Comparison of ENCODE assay signal across 9 cellular contexts in genomic region chrX:17812763-17813162, GRCh38. TPM values are rescaled to one million over a fixed set of nuclear protein-coding genes. Genes with fewer than 3 reads are reported as not detected.
DNase-seq lines count a peak whose midpoint lies in the region; ATAC-seq and TF ChIP-seq lines count a peak whose summit lies in the region.
"Had no signal": no experiment of that assay in that cellular context is flagged by ENCODE, and none has a peak within 500 bp of the region (broad histone marks: within the 10 kb centered on the region; RNA-seq: fewer than 3 reads in every experiment).

No MANE protein-coding gene starts in this region.

- H3K4me2 ChIP-seq in PC-9: no peak overlapping the region
- H3K4me2 ChIP-seq: BLaER1 treated with 17β-estradiol and CSF1 and Interleukin-3, amounts not matched to agents 10 nM and 100 nM had no signal

- no peak for ATAC-seq in HG03378 (IDR thresholded peaks at IDR 0.05; ENCODE audit: unreplicated experiment)

- H3K79me2 ChIP-seq in PC-9 (ENCODE audit: low read depth): no peaks in the 10 kb centered on the region

- H3K9me3 ChIP-seq in PC-9 (ENCODE audit: insufficient read depth, low read depth): no peaks in the 10 kb centered on the region
- H3K9me3 ChIP-seq in transverse colon: no peaks in the 10 kb centered on the region

- WGBS in transverse colon (ENCODE audit: low coverage in 1 of 2), 2 donors: 28% methylated on average over 1 of the region's 1 CpG; no CpG with 5 or more reads in 1 of the 2 donors

- TF ChIP-seq CTCF in PC-9 (conservative IDR thresholded peaks at IDR 0.05) (peak; percentile 48), glutamatergic neuron (IDR thresholded peaks at IDR 0.05; ENCODE audit: partially characterized antibody, unreplicated experiment) (peak; percentile 60), transverse colon (IDR thresholded peaks at IDR 0.05) (peak; percentile 51 to 76 (median 58))

- POLR2A ChIA-PET in PC-9 (lab: Charles Lee; ENCODE audit: unreplicated experiment): interaction anchor here (0.5 kb wide), 1 partner anchor 366 kb away, joined by 22 read pairs; no protein-coding TSS in a partner anchor

- no peaks in the 10 kb centered on the region for H3K4me1 Mint-ChIP-seq in glutamatergic neuron (ENCODE audit: low read depth, unreplicated experiment)

- no peaks in the 10 kb centered on the region for H3K36me3 ChIP-seq in PC-9 (ENCODE audit: low read depth)
- no peaks in the 10 kb centered on the region for H3K36me3 ChIP-seq in transverse colon
- H3K36me3 ChIP-seq: BLaER1 treated with 17β-estradiol and CSF1 and Interleukin-3, amounts not matched to agents 10 nM and 100 nM had no signal

- BruUV-seq in PC-9 (replicated peaks; lab: Mats Ljungman, UMichigan): no TSS peak

- in situ Hi-C loops in transverse colon (cut with MboI; ENCODE audit: low pct_ligation_motif_present in 1 of 4, low pct_unique_long_range_greater_than_20kb in 1 of 4, low sequenced_read_pairs in 3 of 4): no loop called here

- H3F3A ChIP-seq in PC-9 (ENCODE audit: insufficient read depth, low read depth): no peaks in the 10 kb centered on the region

- H3K27me3 Mint-ChIP-seq in glutamatergic neuron (ENCODE audit: unreplicated experiment): no peaks in the 10 kb centered on the region

- no peak overlapping the region for H3K27ac ChIP-seq in PC-9
- H3K27ac ChIP-seq in transverse colon: no peak overlapping the region
- H3K27ac ChIP-seq: BLaER1 treated with 17β-estradiol and CSF1 and Interleukin-3, amounts not matched to agents 10 nM and 100 nM had no signal

- H3K4me1 ChIP-seq in PC-9 (replicated peaks; ENCODE audit: insufficient read depth): no peaks in the 10 kb centered on the region
- H3K4me1 ChIP-seq in transverse colon: peaks cover 0 to 13% (median 0%) of the 10 kb centered on the region in 4 donors
- H3K4me1 ChIP-seq: BLaER1 treated with 17β-estradiol and CSF1 and Interleukin-3, amounts not matched to agents 10 nM and 100 nM had no signal

- H2AFZ ChIP-seq in PC-9: no peak overlapping the region

- CTCF ChIA-PET in PC-9 (lab: Charles Lee): interaction anchor here (0.6 kb wide), 1 partner anchor 571 kb away, joined by 3 read pairs; no protein-coding TSS in a partner anchor

- no peak overlapping the region for H3K4me3 ChIP-seq in PC-9
- no peak overlapping the region for H3K4me3 ChIP-seq in transverse colon
- H3K4me3 ChIP-seq: BLaER1 treated with 17β-estradiol and CSF1 and Interleukin-3, amounts not matched to agents 10 nM and 100 nM had no signal

- DNase-seq in NCI-H82 (lab: John Stamatoyannopoulos, UW): peak; percentile 39
- DNase-seq in NCI-H82 treated with DMSO at 0.1 percent for 48 hours (lab: John Stamatoyannopoulos, UW; ENCODE audit: unreplicated experiment): no peak
- DNase-seq in PC-9: no peak
- DNase-seq in glutamatergic neuron: no peak
- DNase-seq in transverse colon: no peak
- no peak for DNase-seq in NCI-H2029 treated with DMSO at 0.1 percent for 48 hours (lab: John Stamatoyannopoulos, UW)
- no peak for DNase-seq in NK-92 treated with Interleukin-12 subunit alpha and Interleukin-12 subunit beta, amount 100 ng/mL, for 24 hours (lab: John Stamatoyannopoulos, UW)

- intact Hi-C loops in PC-9 (cut with micrococcal nuclease; ENCODE audit: unreplicated experiment): no loop called here
- intact Hi-C loops in transverse colon (cut with DNase I; ENCODE audit: low total_unique reads): no loop called here

- no peaks in the 10 kb centered on the region for H4K20me1 ChIP-seq in PC-9 (ENCODE audit: insufficient read depth)

- TF ChIP-seq POLR2A in transverse colon (IDR thresholded peaks at IDR 0.05): no peak

- H3K27me3 ChIP-seq in PC-9 (ENCODE audit: insufficient read depth, low read depth) (peaks cover 16% of the 10 kb centered on the region; the same call in 1 of the 2 replicates), transverse colon (no peaks in the 10 kb centered on the region)

- no peak overlapping the region for H3K4me3 Mint-ChIP-seq in glutamatergic neuron (ENCODE audit: unreplicated experiment)

- no peak overlapping the region for H3K27ac Mint-ChIP-seq in glutamatergic neuron (ENCODE audit: unreplicated experiment)

- H3K36me3 Mint-ChIP-seq in glutamatergic neuron (ENCODE audit: unreplicated experiment): no peaks in the 10 kb centered on the region

- H3K9me2 ChIP-seq in PC-9 (ENCODE audit: insufficient read depth): no peaks in the 10 kb centered on the region

- no peaks in the 10 kb centered on the region for H3K9me3 Mint-ChIP-seq in glutamatergic neuron (ENCODE audit: unreplicated experiment)

- no peak for TF ChIP-seq EP300 in transverse colon (IDR thresholded peaks at IDR 0.05; ENCODE audit: low read depth)

RNA-seq across cellular contexts. Expression of gene RAI2, which starts 48.3 kb away (rescaled TPM):
- not detected in 2 replicates for total RNA-seq in PC-9 (2021)
- total RNA-seq in glutamatergic neuron (ENCODE audit: unreplicated experiment): 1.4 TPM
- total RNA-seq in transverse colon: 10 to 100 TPM in 2 of 4 donors, 1 to 10 TPM in 2; 4.0 to 16.5 (median 11.0) TPM
